12 cellular contexts compared by ENCODE assay signal in the genomic region with DNA sequence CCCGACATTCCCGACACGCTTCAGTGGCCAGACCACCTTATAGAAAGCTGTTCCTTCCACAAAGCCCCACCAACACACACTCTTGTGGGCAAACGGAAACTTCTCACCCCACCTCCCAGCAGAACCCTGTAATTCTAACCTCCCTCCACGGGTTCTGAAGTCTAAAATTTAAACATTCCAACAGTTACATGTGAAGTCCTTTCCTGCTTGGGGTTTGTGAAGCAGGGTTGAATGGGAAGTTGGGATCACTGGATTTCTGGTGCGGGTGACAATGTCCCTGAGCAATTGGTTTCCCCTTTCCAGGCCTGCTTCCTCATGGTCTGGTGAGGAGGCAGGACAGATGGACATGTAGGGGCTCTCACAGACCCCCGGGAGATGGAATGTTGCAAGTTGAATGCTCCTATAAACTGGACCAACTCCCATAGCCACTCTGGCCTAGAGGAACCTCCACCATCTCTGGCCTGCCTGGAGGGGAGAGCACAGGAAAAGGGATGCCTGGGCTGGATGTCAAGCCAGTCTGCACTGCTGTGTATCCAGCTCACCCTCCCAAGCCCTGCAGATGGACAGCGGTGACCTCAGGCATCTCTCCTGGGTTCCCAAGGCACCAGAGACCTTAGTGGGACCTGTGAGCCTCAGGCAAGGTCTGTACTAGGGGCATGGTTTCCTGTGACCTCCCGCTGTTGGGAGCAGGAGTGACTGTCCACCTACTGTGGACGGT. TPM values are rescaled to one million over a fixed set of nuclear protein-coding genes. Genes with fewer than 3 reads are reported as not detected.
DNase-seq lines count a peak whose midpoint lies in the region; ATAC-seq and TF ChIP-seq lines count a peak whose summit lies in the region.
"Had no signal": no experiment of that assay in that cellular context is flagged by ENCODE, and none has a peak within 500 bp of the region (broad histone marks: within the 10 kb centered on the region; RNA-seq: fewer than 3 reads in every experiment).

No MANE protein-coding gene starts in this region.

- TF ChIP-seq POLR2A in GM15510 (IDR thresholded peaks at IDR 0.05; ENCODE audit: borderline replicate concordance, extremely low read depth, insufficient read length) = peak; percentile 20

- peak overlapping the region in 5 of 7 donors; percentile 16 to 76 (median 55) for H3K27ac Mint-ChIP-seq in CD14-positive monocyte
- H3K27ac Mint-ChIP-seq in activated CD8-positive, alpha-beta T cell treated with anti-CD3 and anti-CD28 coated beads for 36 hours = peak overlapping the region; percentile 28
- peak overlapping the region in 5 of 6 donors; percentile 28 to 84 (median 37) for H3K27ac Mint-ChIP-seq in naive B cell

- H3K4me3 Mint-ChIP-seq in CD14-positive monocyte (no peak overlapping the region), naive B cell (peak overlapping the region in 1 of 8 donors; percentile 9)
- H3K4me3 Mint-ChIP-seq in activated CD8-positive, alpha-beta T cell treated with anti-CD3 and anti-CD28 coated beads for 36 hours = no peak overlapping the region

- CTCF ChIA-PET in activated CD8-positive, alpha-beta T cell treated with anti-CD3 and anti-CD28 coated beads for 36 hours (lab: Charles Lee) = interaction anchor here (1.5 kb wide), 1 partner anchor 10 kb away, joined by 4 read pairs; no protein-coding TSS in a partner anchor

- H3K36me3 Mint-ChIP-seq in CD14-positive monocyte = peaks cover 63 to 81% of the 10 kb centered on the region in 2 donors
- H3K36me3 Mint-ChIP-seq in activated CD8-positive, alpha-beta T cell treated with anti-CD3 and anti-CD28 coated beads for 36 hours (ENCODE audit: low read depth) = peaks cover 55% of the 10 kb centered on the region
- peaks cover 0 to 19% of the 10 kb centered on the region in 2 donors for H3K36me3 Mint-ChIP-seq in naive B cell

- DNase-seq in CD14-positive monocyte (ENCODE audit: low spot score) (no peak), naive B cell (no peak), NCI-H446 treated with DMSO at 0.1 percent for 48 hours (lab: John Stamatoyannopoulos, UW) (no peak)
- DNase-seq in activated CD8-positive, alpha-beta T cell treated with anti-CD3 and anti-CD28 coated beads for 36 hours = no peak
- DNase-seq in activated CD4-positive, CD25-positive, alpha-beta regulatory T cell (lab: John Stamatoyannopoulos, UW) = no peak
- DNase-seq: GOT3; sigmoid colon; stimulated activated CD4-positive, alpha-beta T cell treated with anti-CD3 and anti-CD28 coated beads, Interleukin-4, amount 100 ng/mL, for 24 hours had no signal

- intact Hi-C loops in CD14-positive monocyte (cut with micrococcal nuclease) = no loop called here
- intact Hi-C loops in activated CD8-positive, alpha-beta T cell treated with anti-CD3 and anti-CD28 coated beads for 36 hours (cut with micrococcal nuclease) = no loop called here

- ATAC-seq in activated CD8-positive, alpha-beta T cell treated with anti-CD3 and anti-CD28 coated beads for 36 hours = no peak
- no peak for ATAC-seq in naive B cell (ENCODE audit: low read depth in 2 of 2)
- no peak for ATAC-seq in GM18861 (IDR thresholded peaks at IDR 0.05; ENCODE audit: unreplicated experiment)
- no peak for ATAC-seq in GM21515 (IDR thresholded peaks at IDR 0.05; ENCODE audit: unreplicated experiment)
- ATAC-seq: left lung had no signal

- TF ChIP-seq CTCF in CD14-positive monocyte (IDR thresholded peaks at IDR 0.05) = no peak
- no peak for TF ChIP-seq CTCF in activated CD8-positive, alpha-beta T cell treated with anti-CD3 and anti-CD28 coated beads for 36 hours (IDR thresholded peaks at IDR 0.05)

- POLR2A ChIA-PET in activated CD8-positive, alpha-beta T cell treated with anti-CD3 and anti-CD28 coated beads for 36 hours (lab: Charles Lee) = interaction anchor here (1.1 to 5.1 kb wide), 2 partner anchors 11 kb away, joined by 3 to 58 read pairs; a partner anchor contains a TSS

- H3K9me3 Mint-ChIP-seq in CD14-positive monocyte = peaks cover 0 to 2% (median 0%) of the 10 kb centered on the region in 7 donors
- no peaks in the 10 kb centered on the region for H3K9me3 Mint-ChIP-seq in activated CD8-positive, alpha-beta T cell treated with anti-CD3 and anti-CD28 coated beads for 36 hours
- no peaks in the 10 kb centered on the region for H3K9me3 Mint-ChIP-seq in naive B cell

- peaks cover 23% of the 10 kb centered on the region for H3K4me1 Mint-ChIP-seq in CD14-positive monocyte
- H3K4me1 Mint-ChIP-seq in activated CD8-positive, alpha-beta T cell treated with anti-CD3 and anti-CD28 coated beads for 36 hours (ENCODE audit: low read depth) = peaks cover 25% of the 10 kb centered on the region
- peaks cover 29 to 42% (median 31%) of the 10 kb centered on the region in 3 donors for H3K4me1 Mint-ChIP-seq in naive B cell

- H3K27me3 Mint-ChIP-seq in CD14-positive monocyte (ENCODE audit: low read depth in 3 of 3) (no peaks in the 10 kb centered on the region), naive B cell (no peaks in the 10 kb centered on the region)
- no peaks in the 10 kb centered on the region for H3K27me3 Mint-ChIP-seq in activated CD8-positive, alpha-beta T cell treated with anti-CD3 and anti-CD28 coated beads for 36 hours

RNA-seq across cellular contexts. Expression of a gene that starts 11.3 kb away (rescaled TPM):
- polyA plus RNA-seq in CD14-positive monocyte (10 to 100 TPM in 1 of 2 donors, 1 to 10 TPM in 1; 9.8 to 16.2 TPM), naive B cell (ENCODE audit: low read depth in 6 of 6) (10 to 100 TPM; 23.3 to 28.5 (median 25.7) TPM)
- total RNA-seq in activated CD8-positive, alpha-beta T cell treated with anti-CD3 and anti-CD28 coated beads for 36 hours = 100 to 1,000 TPM; 160 TPM

RNA-seq across cellular contexts. Expression of a gene that starts 11.7 kb away (rescaled TPM):
- 100 to 1,000 TPM; 241 to 256 TPM for polyA plus RNA-seq in CD14-positive monocyte
- total RNA-seq in activated CD8-positive, alpha-beta T cell treated with anti-CD3 and anti-CD28 coated beads for 36 hours = 100 to 1,000 TPM; 118 to 124 TPM
- 100 to 1,000 TPM; 129 to 201 (median 182) TPM for polyA plus RNA-seq in naive B cell (ENCODE audit: low read depth in 6 of 6)

RNA-seq across cellular contexts. Expression of a gene that starts 22.5 kb away (rescaled TPM):
- 1,000 to 10,000 TPM; 1,282 to 1,362 TPM for polyA plus RNA-seq in CD14-positive monocyte
- 100 to 1,000 TPM; 304 to 307 TPM for total RNA-seq in activated CD8-positive, alpha-beta T cell treated with anti-CD3 and anti-CD28 coated beads for 36 hours
- 100 to 1,000 TPM; 434 to 595 (median 483) TPM for polyA plus RNA-seq in naive B cell (ENCODE audit: low read depth in 6 of 6)

RNA-seq across cellular contexts. Expression of a gene that starts 41.5 kb away (rescaled TPM):
- polyA plus RNA-seq in CD14-positive monocyte (1 to 10 TPM in 1 of 2 donors, under 1 TPM in 1; 0.74 to 1.6 TPM), naive B cell (ENCODE audit: low read depth in 6 of 6) (1 to 10 TPM; 2.3 to 6.3 (median 3.5) TPM)
- 1 to 10 TPM; 7.2 to 8.2 TPM for total RNA-seq in activated CD8-positive, alpha-beta T cell treated with anti-CD3 and anti-CD28 coated beads for 36 hours

RNA-seq across cellular contexts. Expression of a gene that starts 41.7 kb away (rescaled TPM):
- polyA plus RNA-seq in CD14-positive monocyte = 10 to 100 TPM; 11.6 to 12.3 TPM
- 10 to 100 TPM; 62.3 to 64.6 TPM for total RNA-seq in activated CD8-positive, alpha-beta T cell treated with anti-CD3 and anti-CD28 coated beads for 36 hours
- polyA plus RNA-seq in naive B cell (ENCODE audit: low read depth in 6 of 6) = 10 to 100 TPM; 21.5 to 51.4 (median 24.5) TPM
